Comparison of ENCODE assay signal across 11 cellular contexts in genomic region chr4:189090174-189090814, GRCh38.
DNase-seq lines count a peak whose midpoint lies in the region; TF ChIP-seq lines count a peak whose summit lies in the region.
"Had no signal": no experiment of that assay in that cellular context is flagged by ENCODE, and none has a peak within 500 bp of the region (broad histone marks: within the 10 kb centered on the region; RNA-seq: fewer than 3 reads in every experiment).

No MANE protein-coding gene starts in this region.

- no peak overlapping the region for H2AFZ ChIP-seq in SU-DHL-6 (ENCODE audit: low read depth, low read length, severe bottlenecking)

- 0 out of 2 replicates have a peak overlapping the region, but pooled peaks have one; percentile 17 for H3K27ac ChIP-seq in SU-DHL-6 (ENCODE audit: low read depth, low read length)
- H3K27ac ChIP-seq: gastroesophageal sphincter had no signal

- peak overlapping the region; percentile 7 for H3K4me2 ChIP-seq in SU-DHL-6 (ENCODE audit: low read depth, low read length, poor library complexity, severe bottlenecking)

- peak; percentile 70 for TF ChIP-seq CTCF in AG09309 (IDR thresholded peaks at IDR 0.05; ENCODE audit: control insufficient read depth, insufficient read depth, low read depth, low read length, missing control alignments)
- TF ChIP-seq CTCF in SU-DHL-6 (IDR thresholded peaks at IDR 0.05; ENCODE audit: insufficient read depth, low read length, poor library complexity, severe bottlenecking): no peak

- H3K27me3 ChIP-seq in SU-DHL-6 (ENCODE audit: low read length): no peaks in the 10 kb centered on the region
- H3K27me3 ChIP-seq: gastroesophageal sphincter had no signal

- H3K9me3 ChIP-seq in SU-DHL-6 (ENCODE audit: insufficient read depth, low read length): no peaks in the 10 kb centered on the region
- H3K9me3 ChIP-seq: gastroesophageal sphincter had no signal

- no peaks in the 10 kb centered on the region for H4K20me1 ChIP-seq in SU-DHL-6 (ENCODE audit: low read depth, low read length)

- no peak overlapping the region for H3K9ac ChIP-seq in SU-DHL-6 (ENCODE audit: low read length)

- H3K36me3 ChIP-seq in SU-DHL-6 (ENCODE audit: low read length): no peaks in the 10 kb centered on the region
- H3K36me3 ChIP-seq: gastroesophageal sphincter had no signal

- no peaks in the 10 kb centered on the region for H3K79me2 ChIP-seq in SU-DHL-6 (ENCODE audit: insufficient read depth, low read length)

- no peak for DNase-seq in AG09309 (ENCODE audit: low read depth)
- peak; percentile 6 for DNase-seq in HK-2 (ENCODE audit: unreplicated experiment)
- DNase-seq in iPS-NIHi7 (ENCODE audit: extremely low spot score): peak; percentile 75
- DNase-seq in NK-92 treated with Interleukin-12 subunit alpha and Interleukin-12 subunit beta, amount 100 ng/mL, for 24 hours (lab: John Stamatoyannopoulos, UW): no peak
- DNase-seq in middle frontal gyrus (ENCODE audit: extremely low spot score, low spot score): no peak
- DNase-seq in NCI-H1048 (lab: John Stamatoyannopoulos, UW): no peak
- no peak for DNase-seq in putamen (ENCODE audit: low spot score)
- DNase-seq: activated T-cell treated with anti-CD3 and anti-CD28 coated beads, Interleukin-2, amount 50 U/mL, for 1 hour; stimulated activated CD4-positive, alpha-beta T cell treated with anti-CD3 and anti-CD28 coated beads, Interleukin-12 subunit alpha, Interleukin-12 subunit beta, amount 100 ng/mL, for 4 hours had no signal

- no peaks in the 10 kb centered on the region for H3F3A ChIP-seq in SU-DHL-6 (ENCODE audit: insufficient read depth)

- no peak overlapping the region for H3K4me3 ChIP-seq in AG09309 (ENCODE audit: control insufficient read depth, low read depth, low read length)
- H3K4me3 ChIP-seq in SU-DHL-6 (ENCODE audit: insufficient read depth, low read length, poor library complexity, severe bottlenecking): no peak overlapping the region
- H3K4me3 ChIP-seq: gastroesophageal sphincter had no signal

- no peaks in the 10 kb centered on the region for H3K9me2 ChIP-seq in SU-DHL-6 (replicated peaks; ENCODE audit: insufficient read depth, low read length)

Comparison
In these comparisons a context has a peak if more than half of its experiments do, and no peak if none do; other contexts are left out.
1. DNase-seq: peak in HK-2 (single experiment) and iPS-NIHi7 (single experiment); none in AG09309 (single experiment), NK-92 treated with Interleukin-12 subunit alpha and Interleukin-12 subunit beta, amount 100 ng/mL, for 24 hours (single experiment), middle frontal gyrus (single experiment), NCI-H1048 (single experiment) and putamen (single experiment).